In the genomic region with DNA sequence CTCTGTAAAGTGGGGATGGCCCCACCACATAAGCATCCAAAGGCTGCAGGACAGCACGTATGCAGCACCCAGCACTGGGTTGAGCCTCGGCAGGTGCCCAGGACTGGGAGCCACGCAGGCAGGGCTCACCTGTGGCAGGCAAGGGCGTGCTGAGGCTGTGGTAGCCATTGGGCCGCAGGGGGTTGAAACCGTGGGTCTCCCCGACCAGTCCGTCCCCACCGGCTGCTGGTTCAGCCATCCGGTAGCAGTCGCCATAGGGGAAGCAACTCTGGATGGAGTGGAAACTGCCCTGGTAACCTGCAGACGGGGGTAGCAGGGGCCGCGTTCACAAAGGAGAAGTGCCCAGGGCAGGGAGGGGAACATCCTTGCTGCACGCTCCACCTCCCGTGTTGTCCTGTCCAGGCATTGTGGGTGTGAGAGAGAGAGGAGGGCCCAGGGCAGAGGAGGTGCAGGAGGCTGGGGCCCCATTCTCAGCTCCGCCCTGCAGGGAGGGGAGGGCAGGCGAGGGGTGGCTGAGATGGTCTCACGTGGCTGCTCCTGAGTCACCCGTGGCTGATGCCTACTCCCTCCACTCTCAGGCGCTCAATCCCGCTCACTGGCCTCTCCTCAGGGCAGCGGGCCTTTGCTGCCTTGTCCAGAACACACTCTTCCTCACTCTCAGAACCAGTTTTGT, we compare ENCODE assay signal across 2 cellular contexts.
TF ChIP-seq lines count a peak whose summit lies in the region.

No MANE protein-coding gene starts in this region.

TF ChIP-seq in K562, 482 proteins besides CTCF, POLR2A, EP300 and RAD21 (continued from another document and continues in another):
- TF ChIP-seq BHLHE40 (IDR thresholded peaks at IDR 0.05; ENCODE audit: low read length) (peak; percentile 48), ZNF695 (CRISPR knock-in tag; IDR thresholded peaks at IDR 0.05) (no peak), MGA (IDR thresholded peaks at IDR 0.05) (no peak), ZSCAN29 (IDR thresholded peaks at IDR 0.05) (no peak), PHF8 (IDR thresholded peaks at IDR 0.05; ENCODE audit: borderline replicate concordance, low read length) (no peak)

TF ChIP-seq in GM12891, 5 proteins besides CTCF, POLR2A, EP300 and RAD21 (continued from another document):
- no peak for TF ChIP-seq TAF1 (IDR thresholded peaks at IDR 0.05; ENCODE audit: low read depth, low read length)
- no peak for TF ChIP-seq POU2F2 (IDR thresholded peaks at IDR 0.05; ENCODE audit: low read depth, low read length)
- TF ChIP-seq SPI1 (IDR thresholded peaks at IDR 0.05; ENCODE audit: low read depth, low read length), result no peak
- TF ChIP-seq POLR2AphosphoS5 (IDR thresholded peaks at IDR 0.05; ENCODE audit: low read depth, low read length), result no peak
